In genomic region chr10:4867109-4867519, GRCh38 we compare ENCODE assay signal across 16 cellular contexts. TPM values are rescaled to one million over a fixed set of nuclear protein-coding genes. Genes with fewer than 3 reads are reported as not detected.
A peak's percentile ranks its signal among the peaks of the same experiment; 100 is the strongest.
DNase-seq lines count a peak whose midpoint lies in the region; ATAC-seq and TF ChIP-seq lines count a peak whose summit lies in the region.
"Had no signal": no experiment of that assay in that cellular context is flagged by ENCODE, and none has a peak within 500 bp of the region (broad histone marks: within the 10 kb centered on the region; RNA-seq: fewer than 3 reads in every experiment).

No MANE protein-coding gene starts in this region.

- TF ChIP-seq CTCF in heart left ventricle (IDR thresholded peaks at IDR 0.05) (no peak), osteoblast (IDR thresholded peaks at IDR 0.05; ENCODE audit: extremely low read depth, low read depth, low read length) (no peak)

- no peaks in the 10 kb centered on the region for H3K4me1 ChIP-seq in CD8-positive, alpha-beta memory T cell (ENCODE audit: insufficient read depth, low read length)
- peaks cover 21% of the 10 kb centered on the region for H3K4me1 ChIP-seq in adipocyte (ENCODE audit: control insufficient read depth, insufficient read depth, low read length)
- peaks cover 0 to 17% (median 4%) of the 10 kb centered on the region in 12 donors for H3K4me1 ChIP-seq in heart left ventricle
- no peaks in the 10 kb centered on the region for H3K4me1 ChIP-seq in osteoblast (ENCODE audit: insufficient read depth, low read length)
- H3K4me1 ChIP-seq in effector memory CD4-positive, alpha-beta T cell (ENCODE audit: control insufficient read depth, insufficient read depth, low read length, poor library complexity, severe bottlenecking), result no peaks in the 10 kb centered on the region
- H3K4me1 ChIP-seq: A549 had no signal

- peak overlapping the region; percentile 64 for H3K9ac ChIP-seq in adipocyte (ENCODE audit: low read length)

- no peaks in the 10 kb centered on the region for H3K4me1 Mint-ChIP-seq in CD8-positive, alpha-beta memory T cell
- H3K4me1 Mint-ChIP-seq in activated T-helper 17 cell treated with anti-CD3 and anti-CD28 coated beads, Interleukin-2, amount 50 U/mL, for 72 hours, result no peaks in the 10 kb centered on the region

- H3K27ac Mint-ChIP-seq in CD8-positive, alpha-beta memory T cell, result no peak overlapping the region
- H3K27ac Mint-ChIP-seq in activated T-helper 17 cell treated with anti-CD3 and anti-CD28 coated beads, Interleukin-2, amount 50 U/mL, for 72 hours, result no peak overlapping the region

- H3K36me3 ChIP-seq in CD8-positive, alpha-beta memory T cell (ENCODE audit: insufficient read depth, low read length), result no peaks in the 10 kb centered on the region
- no peaks in the 10 kb centered on the region for H3K36me3 ChIP-seq in adipocyte (ENCODE audit: control insufficient read depth, insufficient read depth, low read length, severe bottlenecking)
- H3K36me3 ChIP-seq in heart left ventricle, result no peaks in the 10 kb centered on the region
- no peaks in the 10 kb centered on the region for H3K36me3 ChIP-seq in osteoblast (ENCODE audit: insufficient read depth, low read length)
- H3K36me3 ChIP-seq in effector memory CD4-positive, alpha-beta T cell (ENCODE audit: control insufficient read depth, insufficient read depth, low read length), result no peaks in the 10 kb centered on the region

- no peaks in the 10 kb centered on the region for H3K36me3 Mint-ChIP-seq in CD8-positive, alpha-beta memory T cell
- H3K36me3 Mint-ChIP-seq in activated T-helper 17 cell treated with anti-CD3 and anti-CD28 coated beads, Interleukin-2, amount 50 U/mL, for 72 hours (ENCODE audit: low read depth), result no peaks in the 10 kb centered on the region
- H3K36me3 Mint-ChIP-seq: CD14-positive monocyte had no signal

- WGBS in heart left ventricle, 4 donors, result 74 to 89% (median 78%) methylated on average over 2 of the region's 2 CpGs

- no peaks in the 10 kb centered on the region for H3K79me2 ChIP-seq in osteoblast (ENCODE audit: insufficient read depth, low read length)

- H3K4me2 ChIP-seq in osteoblast (ENCODE audit: insufficient read depth, low read length), result peak overlapping the region; percentile 13
- H3K4me2 ChIP-seq: A549 had no signal

- no peaks in the 10 kb centered on the region for H3K9me3 ChIP-seq in CD8-positive, alpha-beta memory T cell (ENCODE audit: low read length)
- H3K9me3 ChIP-seq in adipocyte (ENCODE audit: control insufficient read depth, low read length), result no peaks in the 10 kb centered on the region
- H3K9me3 ChIP-seq in heart left ventricle, result no peaks in the 10 kb centered on the region
- no peaks in the 10 kb centered on the region for H3K9me3 ChIP-seq in osteoblast (ENCODE audit: low read depth, low read length)
- no peaks in the 10 kb centered on the region for H3K9me3 ChIP-seq in effector memory CD4-positive, alpha-beta T cell (ENCODE audit: control insufficient read depth, low read length)
- H3K9me3 ChIP-seq: Caco-2 had no signal

- no peak overlapping the region for H3K4me3 Mint-ChIP-seq in CD8-positive, alpha-beta memory T cell
- no peak overlapping the region for H3K4me3 Mint-ChIP-seq in activated T-helper 17 cell treated with anti-CD3 and anti-CD28 coated beads, Interleukin-2, amount 50 U/mL, for 72 hours
- H3K4me3 Mint-ChIP-seq: CD14-positive monocyte had no signal

- ATAC-seq in heart left ventricle (peak in 2 of 4 donors; percentile 30 to 34), GM18867 (IDR thresholded peaks at IDR 0.05; ENCODE audit: unreplicated experiment) (no peak)
- no peak for ATAC-seq in activated T-helper 17 cell treated with anti-CD3 and anti-CD28 coated beads, Interleukin-2, amount 50 U/mL, for 72 hours (replicated peaks)
- ATAC-seq: HepG2 had no signal

- no peaks in the 10 kb centered on the region for H3K27me3 ChIP-seq in CD8-positive, alpha-beta memory T cell (ENCODE audit: insufficient read depth, low read length, poor library complexity, severe bottlenecking)
- H3K27me3 ChIP-seq in adipocyte (replicated peaks; ENCODE audit: control insufficient read depth, insufficient read depth, low read length) (no peaks in the 10 kb centered on the region), heart left ventricle (no peaks in the 10 kb centered on the region), osteoblast (ENCODE audit: insufficient read depth, low read length) (no peaks in the 10 kb centered on the region)
- H3K27me3 ChIP-seq in effector memory CD4-positive, alpha-beta T cell (replicated peaks; ENCODE audit: control insufficient read depth, insufficient read depth, low read length, poor library complexity, severe bottlenecking), result no peaks in the 10 kb centered on the region

- H3K9me3 Mint-ChIP-seq in CD8-positive, alpha-beta memory T cell, result peaks cover 0 to 2% (median 0%) of the 10 kb centered on the region in 5 donors
- H3K9me3 Mint-ChIP-seq in activated T-helper 17 cell treated with anti-CD3 and anti-CD28 coated beads, Interleukin-2, amount 50 U/mL, for 72 hours, result no peaks in the 10 kb centered on the region

- intact Hi-C loops in heart left ventricle (cut with DNase I), result no loop called here

- no peak for DNase-seq in CD8-positive, alpha-beta memory T cell
- DNase-seq in adipocyte (ENCODE audit: low read depth) (no peak), heart left ventricle (no peak), osteoblast (ENCODE audit: insufficient read length, low spot score, missing footprints) (no peak), NCI-H345 (lab: John Stamatoyannopoulos, UW) (no peak)
- DNase-seq in effector memory CD4-positive, alpha-beta T cell, result no peak
- DNase-seq: Caco-2; NCI-H1417; NCI-H2081 treated with DMSO at 0.1 percent for 48 hours; NCI-H526; NK-92 treated with Interleukin-12 subunit alpha and Interleukin-12 subunit beta, amount 100 ng/mL, for 24 hours had no signal

- CTCF ChIA-PET in CD8-positive, alpha-beta memory T cell (lab: Charles Lee), result no interaction called here

- TF ChIP-seq POLR2A in heart left ventricle (IDR thresholded peaks at IDR 0.05), result no peak

- POLR2A ChIA-PET in CD8-positive, alpha-beta memory T cell (lab: Charles Lee), result no interaction called here

- peak overlapping the region; percentile 20 for H3K27ac ChIP-seq in CD8-positive, alpha-beta memory T cell (ENCODE audit: low read depth, low read length)
- H3K27ac ChIP-seq in heart left ventricle, result peak overlapping the region in 9 of 12 donors; percentile 24 to 67 (median 56)
- H3K27ac ChIP-seq in osteoblast (ENCODE audit: low read depth, low read length), result no peak overlapping the region
- no peak overlapping the region for H3K27ac ChIP-seq in effector memory CD4-positive, alpha-beta T cell (ENCODE audit: insufficient read depth, low read length, poor library complexity, severe bottlenecking)
- H3K27ac ChIP-seq: A549 had no signal

- H3K27me3 Mint-ChIP-seq in CD8-positive, alpha-beta memory T cell, result peaks cover 0 to 6% of the 10 kb centered on the region in 2 donors
- peaks cover 3% of the 10 kb centered on the region for H3K27me3 Mint-ChIP-seq in activated T-helper 17 cell treated with anti-CD3 and anti-CD28 coated beads, Interleukin-2, amount 50 U/mL, for 72 hours

- H3K4me3 ChIP-seq in CD8-positive, alpha-beta memory T cell (ENCODE audit: low read length), result no peak overlapping the region
- H3K4me3 ChIP-seq in adipocyte (ENCODE audit: low read length), result peak overlapping the region; percentile 68
- no peak overlapping the region for H3K4me3 ChIP-seq in heart left ventricle
- H3K4me3 ChIP-seq in osteoblast (ENCODE audit: insufficient read depth, low read length), result no peak overlapping the region
- no peak overlapping the region for H3K4me3 ChIP-seq in effector memory CD4-positive, alpha-beta T cell (ENCODE audit: insufficient read depth, low read depth, low read length, poor library complexity, severe bottlenecking)
- H3K4me3 ChIP-seq: A549 had no signal

- H4K20me1 ChIP-seq in osteoblast (ENCODE audit: insufficient read depth, low read length), result no peaks in the 10 kb centered on the region

- no peak overlapping the region for H2AFZ ChIP-seq in osteoblast (ENCODE audit: low read length)

RNA-seq across cellular contexts. Expression of gene AKR1E2, which starts 41.1 kb away (rescaled TPM):
- 1 to 10 TPM; 2.5 to 2.6 TPM for total RNA-seq in CD8-positive, alpha-beta memory T cell
- polyA plus RNA-seq in CD8-positive, alpha-beta memory T cell, result not detected
- total RNA-seq in heart left ventricle (1 to 10 TPM; 1.6 to 8.0 (median 4.1) TPM), osteoblast (15.6 and 17.7 TPM in 2 replicates)
- 1 to 10 TPM; 1.2 to 1.8 TPM for polyA plus RNA-seq in heart left ventricle
- 1 to 10 TPM; 1.9 to 3.7 TPM for total RNA-seq in activated T-helper 17 cell treated with anti-CD3 and anti-CD28 coated beads, Interleukin-2, amount 50 U/mL, for 72 hours
- total RNA-seq: HepG2 had no signal
- polyA plus RNA-seq: HepG2 had no signal

Comparison
In these comparisons a context has a peak if more than half of its experiments do, and no peak if none do; other contexts are left out.
1. H3K27ac ChIP-seq: peak in CD8-positive, alpha-beta memory T cell (single experiment) and heart left ventricle (9 of 12); none in osteoblast (single experiment) and effector memory CD4-positive, alpha-beta T cell (single experiment).